ENCODE assay signal across 8 cellular contexts in genomic region chr7:123747620-123748141, GRCh38. TPM values are rescaled to one million over a fixed set of nuclear protein-coding genes. Genes with fewer than 3 reads are reported as not detected.
DNase-seq lines count a peak whose midpoint lies in the region; ATAC-seq, FAIRE-seq and TF ChIP-seq lines count a peak whose summit lies in the region.

No MANE protein-coding gene starts in this region.

- BruUV-seq in Calu3 (replicated peaks; lab: Mats Ljungman, UMichigan), result no TSS peak

- TF ChIP-seq CTCF in Calu3 (IDR thresholded peaks at IDR 0.05; ENCODE audit: unreplicated experiment) (no peak), heart right ventricle (IDR thresholded peaks at IDR 0.05) (no peak), osteocyte (IDR thresholded peaks at IDR 0.05) (no peak)

- H3K9me3 Mint-ChIP-seq in Calu3 (ENCODE audit: low read depth, unreplicated experiment) (no peaks in the 10 kb centered on the region), osteocyte (ENCODE audit: unreplicated experiment) (no peaks in the 10 kb centered on the region)

- H3K4me1 Mint-ChIP-seq in Calu3 (ENCODE audit: low read depth, unreplicated experiment) (peaks cover 49% of the 10 kb centered on the region), osteocyte (ENCODE audit: unreplicated experiment) (peaks cover 60% of the 10 kb centered on the region)

- H3K27ac Mint-ChIP-seq in Calu3 (ENCODE audit: unreplicated experiment), result peak overlapping the region; percentile 75
- peak overlapping the region; percentile 96 for H3K27ac Mint-ChIP-seq in osteocyte (ENCODE audit: unreplicated experiment)

- WGBS in HUES64, result under 1% methylated on average over 11 of the region's 12 CpGs
- WGBS in heart right ventricle, 2 donors, result 0% methylated on average over 12 of the region's 12 CpGs

- peaks cover 66% of the 10 kb centered on the region for H3K4me1 ChIP-seq in HUES64 (ENCODE audit: insufficient read depth, low read length)
- H3K4me1 ChIP-seq in heart right ventricle, result peaks cover 0 to 85% (median 68%) of the 10 kb centered on the region in 9 donors

- H3K4me3 ChIP-seq in HUES64 (ENCODE audit: low read length), result peak overlapping the region; percentile 91
- peak overlapping the region; percentile 80 to 95 (median 89) for H3K4me3 ChIP-seq in heart right ventricle

- CTCF ChIA-PET in Calu3 (lab: Charles Lee), result interaction anchor here (0.5 to 2.0 kb wide), 2 partner anchors 46 to 101 kb away, joined by 3 to 4 read pairs; no protein-coding TSS in a partner anchor

- peak overlapping the region; percentile 98 for H3K27ac ChIP-seq in HUES64 (ENCODE audit: low read depth, low read length)
- H3K27ac ChIP-seq in heart right ventricle, result peak overlapping the region; percentile 94 to 99 (median 98)

- ATAC-seq in heart right ventricle, result peak in 7 of 8 donors; percentile 12 to 53 (median 42)
- ATAC-seq in HG03457 (IDR thresholded peaks at IDR 0.05; ENCODE audit: unreplicated experiment), result no peak

- H3K36me3 ChIP-seq in HUES64 (ENCODE audit: insufficient read depth, low read length) (no peaks in the 10 kb centered on the region), heart right ventricle (no peaks in the 10 kb centered on the region)

- H3K27me3 Mint-ChIP-seq in Calu3 (ENCODE audit: unreplicated experiment) (no peaks in the 10 kb centered on the region), osteocyte (ENCODE audit: unreplicated experiment) (no peaks in the 10 kb centered on the region)

- H3K9ac ChIP-seq in HUES64 (ENCODE audit: low read depth, low read length), result peak overlapping the region; percentile 94

- FAIRE-seq in RCC 7860 (lab: Jason Lieb, UNC), result peak; percentile 77

- H3K9me3 ChIP-seq in HUES64 (ENCODE audit: insufficient read depth, low read depth, low read length) (no peaks in the 10 kb centered on the region), heart right ventricle (no peaks in the 10 kb centered on the region)

- DNase-seq in Calu3, result peak; percentile 72
- DNase-seq in RCC 7860 (ENCODE audit: low spot score), result peak; percentile 67
- peak; percentile 26 for DNase-seq in amniotic stem cell (lab: John Stamatoyannopoulos, UW)
- peak; percentile 26 to 66 for DNase-seq in heart right ventricle
- DNase-seq in osteocyte (ENCODE audit: extremely low spot score, unreplicated experiment), result no peak
- no peak for DNase-seq in T-helper 9 cell

- intact Hi-C loops in Calu3 (cut with micrococcal nuclease; ENCODE audit: unreplicated experiment), result loop anchor here (1.0 to 5.0 kb wide), 3 partner anchors 27 to 65 kb away; no protein-coding TSS in a partner anchor
- intact Hi-C loops in heart right ventricle (cut with DNase I), result loop anchor here in 5 of 10 donors (2.0 to 10.0 kb wide), 8 partner anchors 35 to 193 kb away; partner anchors contain the start of gene NDUFA5 (in 3 of the 5)

- H3K4me3 Mint-ChIP-seq in Calu3 (ENCODE audit: low read depth, unreplicated experiment), result peak overlapping the region; percentile 91
- H3K4me3 Mint-ChIP-seq in osteocyte (ENCODE audit: unreplicated experiment), result peak overlapping the region; percentile 87

- H3K27me3 ChIP-seq in HUES64 (ENCODE audit: insufficient read depth, low read length) (no peaks in the 10 kb centered on the region), heart right ventricle (no peaks in the 10 kb centered on the region)

- H3K36me3 Mint-ChIP-seq in Calu3 (ENCODE audit: insufficient read depth, unreplicated experiment) (peaks cover 38% of the 10 kb centered on the region), osteocyte (ENCODE audit: unreplicated experiment) (peaks cover 5% of the 10 kb centered on the region)

RNA-seq across cellular contexts. Expression of gene WASL, which starts 1.1 kb away (rescaled TPM):
- 33.2 and 37.5 TPM in 2 replicates for total RNA-seq in Calu3 (2022)
- polyA plus RNA-seq in HUES64 (2013, experiment 1 of 2), result 27.2 TPM
- 27.8 TPM for polyA plus RNA-seq in HUES64 (2013, experiment 2 of 2)
- total RNA-seq in heart right ventricle, result 10 to 100 TPM; 21.6 to 30.0 (median 25.2) TPM
- polyA plus RNA-seq in heart right ventricle, result 10 to 100 TPM; 10.7 to 15.0 TPM
- 41.5 and 42.7 TPM in 2 replicates for total RNA-seq in osteocyte

Comparison
In these comparisons a context has a peak if more than half of its experiments do, and no peak if none do; other contexts are left out.
1. DNase-seq: peak in Calu3 (single experiment), RCC 7860 (single experiment), amniotic stem cell (single experiment) and heart right ventricle (2 of 2); none in osteocyte (single experiment) and T-helper 9 cell (single experiment).